ENCODE assay signal across 12 cellular contexts in genomic region chr18:28112056-28112470, GRCh38.
DNase-seq lines count a peak whose midpoint lies in the region; ATAC-seq and TF ChIP-seq lines count a peak whose summit lies in the region.
"Had no signal": no experiment of that assay in that cellular context is flagged by ENCODE, and none has a peak within 500 bp of the region (broad histone marks: within the 10 kb centered on the region; RNA-seq: fewer than 3 reads in every experiment).

No MANE protein-coding gene starts in this region.

- H3K36me3 ChIP-seq in BJ (ENCODE audit: control insufficient read depth, insufficient read depth, low read length) = no peaks in the 10 kb centered on the region
- H3K36me3 ChIP-seq: stomach had no signal

- POLR2A ChIA-PET in BJ (lab: Charles Lee) = no interaction called here

- 0 out of 2 replicates have a peak overlapping the region, but pooled peaks have one; percentile 3 for H3K4me3 ChIP-seq in BJ (ENCODE audit: low read depth, low read length)
- H3K4me3 ChIP-seq in fibroblast of mammary gland (ENCODE audit: control insufficient read depth, low read depth, low read length) = no peak overlapping the region
- H3K4me3 ChIP-seq: stomach had no signal

- peak; percentile 53 for DNase-seq in BJ (ENCODE audit: low read depth)
- peak; percentile 81 for DNase-seq in RPMI7951 (ENCODE audit: low read depth)
- DNase-seq in fibroblast of mammary gland (ENCODE audit: low read depth) = peak; percentile 73
- no peak for DNase-seq in mesothelial cell of epicardium (ENCODE audit: low spot score in 2 of 2, unreplicated experiment in 2 of 2)
- DNase-seq in globus pallidus (ENCODE audit: low spot score) = no peak
- no peak for DNase-seq in activated effector memory CD4-positive, alpha-beta T cell treated with anti-CD3 and anti-CD28 coated beads, Interleukin-2, amount 50 U/mL, for 16 hours
- no peak for DNase-seq in left colon
- no peak for DNase-seq in ureter (ENCODE audit: low spot score)
- DNase-seq: amygdala; CD8-positive, alpha-beta memory T cell; KG1 had no signal

- H3K4me3 Mint-ChIP-seq in mesothelial cell of epicardium = no peak overlapping the region
- H3K4me3 Mint-ChIP-seq: CD8-positive, alpha-beta memory T cell had no signal

- H3K36me3 Mint-ChIP-seq in mesothelial cell of epicardium = no peaks in the 10 kb centered on the region
- H3K36me3 Mint-ChIP-seq: CD8-positive, alpha-beta memory T cell had no signal

- peaks cover 59% of the 10 kb centered on the region for H3K4me1 Mint-ChIP-seq in mesothelial cell of epicardium
- H3K4me1 Mint-ChIP-seq: CD8-positive, alpha-beta memory T cell had no signal

- intact Hi-C loops in left colon (cut with DNase I, micrococcal nuclease) = no loop called here

- TF ChIP-seq CTCF in BJ (IDR thresholded peaks at IDR 0.05; ENCODE audit: insufficient read depth, low read depth, low read length) (no peak), fibroblast of mammary gland (conservative IDR thresholded peaks at IDR 0.05; ENCODE audit: control insufficient read depth, insufficient read depth, low read depth, low read length) (no peak), mesothelial cell of epicardium (IDR thresholded peaks at IDR 0.05; ENCODE audit: unreplicated experiment) (no peak)

- H3K9me3 Mint-ChIP-seq in mesothelial cell of epicardium = no peaks in the 10 kb centered on the region

- peak overlapping the region; percentile 71 for H3K27ac Mint-ChIP-seq in mesothelial cell of epicardium
- H3K27ac Mint-ChIP-seq: CD8-positive, alpha-beta memory T cell had no signal

- no peaks in the 10 kb centered on the region for H3K27me3 Mint-ChIP-seq in mesothelial cell of epicardium (ENCODE audit: low read depth)
- H3K27me3 Mint-ChIP-seq: CD8-positive, alpha-beta memory T cell had no signal

- CTCF ChIA-PET in BJ (lab: Yijun Ruan, JAX) = no interaction called here

- no peak for ATAC-seq in left colon

- H3K27me3 ChIP-seq in BJ (ENCODE audit: control insufficient read depth, insufficient read depth, low read length) = no peaks in the 10 kb centered on the region
- H3K27me3 ChIP-seq: stomach had no signal

Comparison
In these comparisons a context has a peak if more than half of its experiments do, and no peak if none do; other contexts are left out.
1. DNase-seq: peak in BJ (single experiment), RPMI7951 (single experiment) and fibroblast of mammary gland (single experiment); none in mesothelial cell of epicardium (0 of 2), globus pallidus (single experiment), activated effector memory CD4-positive, alpha-beta T cell treated with anti-CD3 and anti-CD28 coated beads, Interleukin-2, amount 50 U/mL, for 16 hours (single experiment), left colon (0 of 2) and ureter (single experiment).